ENCODE assay signal across 35 cellular contexts in genomic region chr16:70775399-70775798, GRCh38.
"Had no signal": no experiment of that assay in that cellular context is flagged by ENCODE, and none has a peak within 500 bp of the region (broad histone marks: within the 10 kb centered on the region; RNA-seq: fewer than 3 reads in every experiment).

No MANE protein-coding gene starts in this region.

- H3K27ac ChIP-seq: coronary artery, dorsolateral prefrontal cortex, esophagus muscularis mucosa, foreskin keratinocyte, gastrocnemius medialis had no signal

- H3K27me3 ChIP-seq: dorsolateral prefrontal cortex, esophagus muscularis mucosa, foreskin keratinocyte, gastrocnemius medialis had no signal

- H3K9me3 ChIP-seq: esophagus muscularis mucosa, gastrocnemius medialis, SK-N-SH had no signal

- H3K27ac Mint-ChIP-seq: activated CD4-positive, alpha-beta memory T cell treated with anti-CD3 and anti-CD28 coated beads, Interleukin-2, amount 10 ng/mL, durations not matched to agents 7 days and 5 days; activated CD4-positive, alpha-beta T cell treated with anti-CD3 and anti-CD28 coated beads, Interleukin-2, amount 10 ng/mL, durations not matched to agents 7 days and 5 days; activated naive CD4-positive, alpha-beta T cell treated with anti-CD3 and anti-CD28 coated beads, Interleukin-2, amount 10 ng/mL, durations not matched to agents 7 days and 5 days; activated naive CD8-positive, alpha-beta T cell; activated T-cell treated with anti-CD3 and anti-CD28 coated beads, Interleukin-2, amount 50 U/mL, for 24 hours; activated T-cell treated with anti-CD3 and anti-CD28 coated beads, Interleukin-2, amount 50 U/mL, for 72 hours; dendritic cell treated with granulocyte-macrophage colony-stimulating factor and Interleukin-4, amounts not matched to agents 40 ng/mL and 50 ng/mL, for 4 days; endodermal cell; T-cell; T-helper 1 cell treated with Interleukin-12 subunit alpha and Interleukin-12 subunit beta and Interleukin-4 antibody, amounts not matched to agents 30 μg/mL and 1 μg/mL, for 36 hours; T-helper 2 cell treated with Interferon-gamma antibody and Interleukin-4, amounts not matched to agents 5 μg/mL and 100 μg/mL, for 36 hours had no signal

- H3K27me3 Mint-ChIP-seq: activated CD4-positive, alpha-beta memory T cell treated with anti-CD3 and anti-CD28 coated beads, Interleukin-2, amount 10 ng/mL, durations not matched to agents 7 days and 5 days; activated CD4-positive, alpha-beta T cell treated with anti-CD3 and anti-CD28 coated beads, Interleukin-2, amount 10 ng/mL, durations not matched to agents 7 days and 5 days; activated naive CD4-positive, alpha-beta T cell treated with anti-CD3 and anti-CD28 coated beads, Interleukin-2, amount 10 ng/mL, durations not matched to agents 7 days and 5 days; activated naive CD8-positive, alpha-beta T cell; activated T-cell treated with anti-CD3 and anti-CD28 coated beads, Interleukin-2, amount 50 U/mL, for 24 hours; dendritic cell treated with granulocyte-macrophage colony-stimulating factor and Interleukin-4, amounts not matched to agents 40 ng/mL and 50 ng/mL, for 4 days; T-cell had no signal

- H3K4me2 ChIP-seq: SK-N-SH had no signal

- H3K9ac ChIP-seq: SK-N-SH had no signal

- H3K4me3 ChIP-seq: coronary artery, dorsolateral prefrontal cortex, esophagus muscularis mucosa, gastrocnemius medialis had no signal

- H3K4me1 Mint-ChIP-seq: endodermal cell, T-cell had no signal

- FAIRE-seq: astrocyte had no signal

- H3K4me3 Mint-ChIP-seq: activated CD4-positive, alpha-beta memory T cell treated with anti-CD3 and anti-CD28 coated beads, Interleukin-2, amount 10 ng/mL, durations not matched to agents 7 days and 5 days; activated CD4-positive, alpha-beta T cell treated with anti-CD3 and anti-CD28 coated beads, Interleukin-2, amount 10 ng/mL, durations not matched to agents 7 days and 5 days; activated naive CD4-positive, alpha-beta T cell treated with anti-CD3 and anti-CD28 coated beads, Interleukin-2, amount 10 ng/mL, durations not matched to agents 7 days and 5 days; activated naive CD8-positive, alpha-beta T cell; activated T-cell treated with anti-CD3 and anti-CD28 coated beads, Interleukin-2, amount 50 U/mL, for 24 hours; activated T-cell treated with anti-CD3 and anti-CD28 coated beads, Interleukin-2, amount 50 U/mL, for 72 hours; dendritic cell treated with granulocyte-macrophage colony-stimulating factor and Interleukin-4, amounts not matched to agents 40 ng/mL and 50 ng/mL, for 4 days; endodermal cell; T-cell; T-helper 1 cell treated with Interleukin-12 subunit alpha and Interleukin-12 subunit beta and Interleukin-4 antibody, amounts not matched to agents 30 μg/mL and 1 μg/mL, for 36 hours; T-helper 2 cell treated with Interferon-gamma antibody and Interleukin-4, amounts not matched to agents 5 μg/mL and 100 μg/mL, for 36 hours had no signal

- DNase-seq: activated CD4-positive, alpha-beta memory T cell treated with anti-CD3 and anti-CD28 coated beads, Interleukin-2, amount 10 ng/mL, durations not matched to agents 7 days and 5 days; activated CD4-positive, alpha-beta T cell treated with anti-CD3 and anti-CD28 coated beads for 4 hours; activated CD4-positive, alpha-beta T cell treated with anti-CD3 and anti-CD28 coated beads, Interleukin-2, amount 10 ng/mL, durations not matched to agents 7 days and 5 days; activated CD4-positive, alpha-beta T cell treated with anti-CD3 and anti-CD28 coated beads, Interleukin-2, amount 50 U/mL, for 4 hours; activated CD4-positive, CD25-positive, alpha-beta regulatory T cell; activated CD4-positive, CD25-positive, alpha-beta regulatory T cell treated with anti-CD3 and anti-CD28 coated beads, Interleukin-2, amount 50 U/mL, for 72 hours; activated CD8-positive, alpha-beta memory T cell treated with anti-CD3 and anti-CD28 coated beads, Interleukin-2, amount 50 U/mL, for 48 hours; activated gamma-delta T cell; activated naive CD4-positive, alpha-beta T cell; activated naive CD4-positive, alpha-beta T cell treated with anti-CD3 and anti-CD28 coated beads, Interleukin-2, amount 10 ng/mL, durations not matched to agents 7 days and 5 days; activated T-cell treated with anti-CD3 and anti-CD28 coated beads for 4 hours; activated T-cell treated with anti-CD3 and anti-CD28 coated beads, Interleukin-2, amount 50 U/mL, for 24 hours; activated T-cell treated with anti-CD3 and anti-CD28 coated beads, Interleukin-2, amount 50 U/mL, for 72 hours; amniotic stem cell; anterior cingulate cortex; caudate nucleus; cerebellar nuclear complex; effector memory CD4-positive, alpha-beta T cell; endodermal cell; erythroblast; foreskin keratinocyte; gastrocnemius medialis; glutamatergic neuron; SK-N-SH; SW 1271; T-cell; T1000 had no signal

- H3K9me3 Mint-ChIP-seq: activated CD4-positive, alpha-beta memory T cell treated with anti-CD3 and anti-CD28 coated beads, Interleukin-2, amount 10 ng/mL, durations not matched to agents 7 days and 5 days; activated CD4-positive, alpha-beta T cell treated with anti-CD3 and anti-CD28 coated beads, Interleukin-2, amount 10 ng/mL, durations not matched to agents 7 days and 5 days; activated naive CD4-positive, alpha-beta T cell treated with anti-CD3 and anti-CD28 coated beads, Interleukin-2, amount 10 ng/mL, durations not matched to agents 7 days and 5 days; activated T-cell treated with anti-CD3 and anti-CD28 coated beads, Interleukin-2, amount 50 U/mL, for 24 hours; activated T-cell treated with anti-CD3 and anti-CD28 coated beads, Interleukin-2, amount 50 U/mL, for 72 hours; dendritic cell treated with granulocyte-macrophage colony-stimulating factor and Interleukin-4, amounts not matched to agents 40 ng/mL and 50 ng/mL, for 4 days; endodermal cell; T-cell; T-helper 1 cell treated with Interleukin-12 subunit alpha and Interleukin-12 subunit beta and Interleukin-4 antibody, amounts not matched to agents 30 μg/mL and 1 μg/mL, for 36 hours; T-helper 2 cell treated with Interferon-gamma antibody and Interleukin-4, amounts not matched to agents 5 μg/mL and 100 μg/mL, for 36 hours had no signal

- ATAC-seq: activated T-cell treated with anti-CD3 and anti-CD28 coated beads, Interleukin-2, amount 50 U/mL, for 72 hours; foreskin keratinocyte; gastrocnemius medialis; T-cell had no signal

- H3K4me1 ChIP-seq: foreskin keratinocyte had no signal
